ENCODE assay signal across 2 cellular contexts in the genomic region with DNA sequence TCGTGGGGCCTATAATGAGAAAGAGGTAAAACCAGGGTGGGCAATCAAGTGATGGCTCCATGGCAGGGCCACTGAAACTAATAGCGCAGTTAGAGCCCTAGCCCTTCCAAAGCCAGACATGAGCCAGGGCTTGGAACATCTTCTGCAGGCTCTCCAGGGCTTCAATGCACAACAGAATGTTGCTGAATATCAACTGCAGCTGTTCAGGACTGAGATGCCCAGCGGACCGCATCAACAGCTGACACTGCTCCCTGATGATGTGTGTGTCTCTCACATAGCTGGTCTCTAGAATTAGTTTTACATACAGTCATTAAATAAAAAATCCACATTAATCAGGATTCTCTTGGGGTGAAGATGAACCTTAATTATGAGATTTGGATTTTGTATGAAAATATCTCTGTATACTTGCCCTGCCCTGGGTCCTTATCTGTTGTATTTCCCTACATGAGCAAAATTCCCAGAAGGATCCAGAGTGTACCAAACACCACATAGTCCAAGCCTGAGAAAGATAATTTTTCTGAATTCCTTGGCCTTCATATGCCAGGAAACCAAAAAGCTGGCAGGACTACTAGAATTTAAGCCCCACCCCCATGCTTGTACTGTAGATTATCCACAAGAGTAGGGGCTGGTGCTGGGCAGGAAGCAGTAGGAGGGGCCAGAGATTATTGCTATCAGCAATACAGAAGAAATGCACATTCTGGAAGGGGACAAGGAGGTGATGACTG.
A peak's percentile ranks its signal among the peaks of the same experiment; 100 is the strongest.
TF ChIP-seq lines count a peak whose summit lies in the region.

No MANE protein-coding gene starts in this region.

TF ChIP-seq in liver, 16 proteins besides CTCF, POLR2A, EP300 and RAD21:
- TF ChIP-seq EGR1 (IDR thresholded peaks at IDR 0.05; ENCODE audit: low read depth in 2 of 2) (no peak), SP1 (IDR thresholded peaks at IDR 0.05) (peak; percentile 35), NR2F2 (IDR thresholded peaks at IDR 0.05) (peak; percentile 85), RXRA (IDR thresholded peaks at IDR 0.05) (peak in 1 of 2 donors; percentile 8), HNF4G (IDR thresholded peaks at IDR 0.05) (no peak), FOXA2 (IDR thresholded peaks at IDR 0.05) (no peak), YY1 (IDR thresholded peaks at IDR 0.05) (no peak), JUND (IDR thresholded peaks at IDR 0.05) (no peak), REST (IDR thresholded peaks at IDR 0.05) (no peak), MAX (IDR thresholded peaks at IDR 0.05) (no peak), GABPA (IDR thresholded peaks at IDR 0.05 in 1 of 2, conservative IDR thresholded peaks at IDR 0.05 in 1 of 2) (no peak), TAF1 (conservative IDR thresholded peaks at IDR 0.05) (no peak)
TF ChIP-seq in liver: peak in this region for 3.

TF ChIP-seq in HepG2, 621 proteins besides CTCF, POLR2A, EP300 and RAD21:
- TF ChIP-seq TCF7L2 (IDR thresholded peaks at IDR 0.05; ENCODE audit: low read depth, low read length) (no peak), FOXK2 (IDR thresholded peaks at IDR 0.05) (no peak), ZKSCAN1 (IDR thresholded peaks at IDR 0.05; ENCODE audit: low read length) (no peak), ZBTB10 (CRISPR knock-in tag; IDR thresholded peaks at IDR 0.05; ENCODE audit: borderline replicate concordance) (no peak)
- TF ChIP-seq, protein P1, sequence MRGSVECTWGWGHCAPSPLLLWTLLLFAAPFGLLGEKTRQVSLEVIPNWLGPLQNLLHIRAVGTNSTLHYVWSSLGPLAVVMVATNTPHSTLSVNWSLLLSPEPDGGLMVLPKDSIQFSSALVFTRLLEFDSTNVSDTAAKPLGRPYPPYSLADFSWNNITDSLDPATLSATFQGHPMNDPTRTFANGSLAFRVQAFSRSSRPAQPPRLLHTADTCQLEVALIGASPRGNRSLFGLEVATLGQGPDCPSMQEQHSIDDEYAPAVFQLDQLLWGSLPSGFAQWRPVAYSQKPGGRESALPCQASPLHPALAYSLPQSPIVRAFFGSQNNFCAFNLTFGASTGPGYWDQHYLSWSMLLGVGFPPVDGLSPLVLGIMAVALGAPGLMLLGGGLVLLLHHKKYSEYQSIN (CRISPR knock-in tag; IDR thresholded peaks at IDR 0.05; ENCODE audit: borderline replicate concordance), result no peak
